8 cellular contexts compared by ENCODE assay signal in genomic region chrX:24242649-24243556, GRCh38.
DNase-seq lines count a peak whose midpoint lies in the region; ATAC-seq and TF ChIP-seq lines count a peak whose summit lies in the region.

No MANE protein-coding gene starts in this region.

- H3K27me3 ChIP-seq in Panc1 (ENCODE audit: control insufficient read depth, insufficient read depth, low read length): no peaks in the 10 kb centered on the region
- H3K27me3 ChIP-seq in hepatocyte: no peaks in the 10 kb centered on the region
- H3K27me3 ChIP-seq in esophagus muscularis mucosa: no peaks in the 10 kb centered on the region

- ATAC-seq in GM18861 (IDR thresholded peaks at IDR 0.05; ENCODE audit: unreplicated experiment) (peak; percentile 59), HG02840 (IDR thresholded peaks at IDR 0.05; ENCODE audit: low FRiP score, unreplicated experiment) (peak; percentile 89), Panc1 (peak; percentile 51; the same call in 1 of the 2 replicates), omental fat pad (ENCODE audit: low FRiP score) (no peak)

- H2AFZ ChIP-seq in hepatocyte: no peak overlapping the region

- POLR2A ChIA-PET in Panc1 (lab: Charles Lee): interaction anchor here (0.5 kb wide), 1 partner anchor 165 kb away, joined by 4 read pairs; no protein-coding TSS in a partner anchor

- no peaks in the 10 kb centered on the region for H3K9me2 ChIP-seq in hepatocyte (replicated peaks; ENCODE audit: insufficient read depth)

- in situ Hi-C loops in Panc1 (cut with HindIII; ENCODE audit: low pct_unique_long_range_greater_than_20kb, low sequenced_read_pairs): no loop called here

- intact Hi-C loops in Panc1 (cut with micrococcal nuclease; ENCODE audit: unreplicated experiment): loop anchor here (10.0 kb wide), 1 partner anchor 158 kb away; no protein-coding TSS in a partner anchor
- intact Hi-C loops in esophagus muscularis mucosa (cut with DNase I): loop anchor here (2.0 kb wide), 2 partner anchors 88 to 160 kb away; no protein-coding TSS in a partner anchor

- peak overlapping the region; percentile 39 for H3K4me2 ChIP-seq in hepatocyte

- no peak for TF ChIP-seq CTCF in Panc1 (IDR thresholded peaks at IDR 0.05)
- no peak for TF ChIP-seq CTCF in hepatocyte (IDR thresholded peaks at IDR 0.05; ENCODE audit: poor library complexity)
- TF ChIP-seq CTCF in omental fat pad (IDR thresholded peaks at IDR 0.05): no peak
- TF ChIP-seq CTCF in esophagus muscularis mucosa (IDR thresholded peaks at IDR 0.05): no peak

- TF ChIP-seq POLR2A in esophagus muscularis mucosa (IDR thresholded peaks at IDR 0.05; ENCODE audit: low read depth): no peak

- H3K36me3 ChIP-seq in Panc1 (ENCODE audit: control insufficient read depth, insufficient read depth, low read length) (no peaks in the 10 kb centered on the region), hepatocyte (replicated peaks; ENCODE audit: insufficient read depth, low read depth) (no peaks in the 10 kb centered on the region), esophagus muscularis mucosa (no peaks in the 10 kb centered on the region)

- CTCF ChIA-PET in Panc1 (lab: Charles Lee): interaction anchor here (0.7 kb wide), 1 partner anchor 9 kb away, joined by 9 read pairs; no protein-coding TSS in a partner anchor

- H3K9me3 ChIP-seq in Panc1 (ENCODE audit: control insufficient read depth, insufficient read depth, low read depth, low read length) (no peaks in the 10 kb centered on the region), hepatocyte (ENCODE audit: low read depth) (no peaks in the 10 kb centered on the region), esophagus muscularis mucosa (no peaks in the 10 kb centered on the region)

- H3K27ac ChIP-seq in Panc1 (ENCODE audit: low read length): no peak overlapping the region
- peak overlapping the region; percentile 60 for H3K27ac ChIP-seq in hepatocyte
- peak overlapping the region in 1 of 4 donors; percentile 42 for H3K27ac ChIP-seq in esophagus muscularis mucosa (replicated peaks in 1 of 4)

- DNase-seq in Panc1 (ENCODE audit: low read depth, low spot score) (no peak), hepatocyte (ENCODE audit: low spot score) (peak; percentile 32), omental fat pad (ENCODE audit: low spot score) (no peak), NCI-H82 treated with DMSO at 0.1 percent for 48 hours (lab: John Stamatoyannopoulos, UW; ENCODE audit: unreplicated experiment) (no peak), esophagus muscularis mucosa (ENCODE audit: extremely low spot score) (no peak)
- DNase-seq in stimulated activated CD4-positive, alpha-beta T cell treated with anti-CD3 and anti-CD28 coated beads, Interleukin-1b, Interleukin-23, amount 100 ng/mL, for 48 hours: no peak

- H3K4me1 ChIP-seq in Panc1 (ENCODE audit: control insufficient read depth, insufficient read depth, low read length): no peaks in the 10 kb centered on the region; the same call in 1 of the 2 replicates
- peaks cover 12% of the 10 kb centered on the region for H3K4me1 ChIP-seq in hepatocyte (ENCODE audit: insufficient read depth)
- peaks cover 0 to 32% (median 8%) of the 10 kb centered on the region in 4 donors for H3K4me1 ChIP-seq in esophagus muscularis mucosa

- no peaks in the 10 kb centered on the region for H3K79me2 ChIP-seq in hepatocyte

- 53% methylated on average over 13 of the region's 13 CpGs for WGBS in hepatocyte (ENCODE audit: low lambda C conversion rate, missing lambda C conversion rate)
- WGBS in esophagus muscularis mucosa: 49% methylated on average over 13 of the region's 13 CpGs

- no TSS peak for BruUV-seq in Panc1 (replicated peaks; lab: Mats Ljungman, UMichigan)

- no peaks in the 10 kb centered on the region for H4K20me1 ChIP-seq in hepatocyte (ENCODE audit: insufficient read depth, poor library complexity, severe bottlenecking)

- TF ChIP-seq EP300 in esophagus muscularis mucosa (IDR thresholded peaks at IDR 0.05): no peak

- no peak overlapping the region for H3K4me3 ChIP-seq in Panc1 (ENCODE audit: low read depth in 2 of 2, low read length in 2 of 2)
- H3K4me3 ChIP-seq in hepatocyte: no peak overlapping the region
- no peak overlapping the region for H3K4me3 ChIP-seq in esophagus muscularis mucosa
